ENCODE assay signal across 8 cellular contexts in genomic region chr16:10942352-10943297, GRCh38. TPM values are rescaled to one million over a fixed set of nuclear protein-coding genes. Genes with fewer than 3 reads are reported as not detected.
DNase-seq lines count a peak whose midpoint lies in the region; FAIRE-seq and TF ChIP-seq lines count a peak whose summit lies in the region.

TSS of gene DEXI (minus strand) at chr16:10942468. CDS start at chr16:10942005, 463 bp downstream.

- H2BK20ac ChIP-seq in H9 (ENCODE audit: low read depth, low read length, poor library complexity, severe bottlenecking), result no peak within 1 kb of the TSS

- H3K23me2 ChIP-seq in H9 (ENCODE audit: insufficient read length, low read depth, low read length, poor library complexity, severe bottlenecking), result peaks cover 11% of the 10 kb centered on the region

- no peak within 1 kb of the TSS for H3K23ac ChIP-seq in H9 (ENCODE audit: insufficient read length, low read depth, low read length)

- H3K4me3 ChIP-seq in MM.1S (ENCODE audit: low read length), result peak within 1 kb of the TSS; percentile 82

- H3K9me2 ChIP-seq in MM.1S (replicated peaks; ENCODE audit: insufficient read depth, low read length), result no peaks in the 10 kb centered on the region

- peaks cover 6% of the 10 kb centered on the region for H3K79me1 ChIP-seq in H9 (ENCODE audit: insufficient read depth, low read depth, low read length, poor library complexity, severe bottlenecking)

- no peak within 1 kb of the TSS for H4K5ac ChIP-seq in H9 (ENCODE audit: insufficient read length, low read depth, low read length)

- WGBS in H9 (ENCODE audit: extremely low coverage, insufficient read length, low lambda C conversion rate), result no CpG with 5 or more reads among the region's 60 CpGs

- H3K27me3 Mint-ChIP-seq in H9 (ENCODE audit: low read depth), result no peaks in the 10 kb centered on the region; the same call in 1 of the 2 replicates

- H3K9me3 ChIP-seq in H9 (ENCODE audit: control insufficient read depth, low read depth, low read length) (no peaks in the 10 kb centered on the region), MM.1S (replicated peaks; ENCODE audit: insufficient read depth, low read length) (no peaks in the 10 kb centered on the region)

- H4K91ac ChIP-seq in H9 (ENCODE audit: insufficient read length, low read depth, low read length), result no peak within 1 kb of the TSS

- H2AFZ ChIP-seq in H9 (ENCODE audit: low read length) (no peak within 1 kb of the TSS), MM.1S (ENCODE audit: low read length) (peak within 1 kb of the TSS; percentile 69)

- H3K27ac ChIP-seq in H9 (ENCODE audit: insufficient read length, low read depth, low read length) (no peak within 1 kb of the TSS), MM.1S (ENCODE audit: low read length) (no peak within 1 kb of the TSS)

- H3K4me1 ChIP-seq in H9 (ENCODE audit: insufficient read depth, low read length) (peaks cover 11% of the 10 kb centered on the region; the same call in 1 of the 2 replicates), MM.1S (ENCODE audit: low read length) (peaks cover 44% of the 10 kb centered on the region)

- no peaks in the 10 kb centered on the region for H3K27me3 ChIP-seq in H9 (ENCODE audit: insufficient read depth, low read length)
- H3K27me3 ChIP-seq in MM.1S (replicated peaks; ENCODE audit: insufficient read depth, low read length), result no peaks in the 10 kb centered on the region

- no peaks in the 10 kb centered on the region for H3K36me3 ChIP-seq in MM.1S (replicated peaks; ENCODE audit: insufficient read depth, low read length)

- H3K79me2 ChIP-seq in H9 (ENCODE audit: insufficient read depth, low read length) (no peaks in the 10 kb centered on the region; the same call in 1 of the 2 replicates), MM.1S (ENCODE audit: low read length) (peaks cover 66% of the 10 kb centered on the region)

- 0 out of 2 replicates have a peak, but pooled peaks cover 6% of the 10 kb centered on the region for H3F3A ChIP-seq in MM.1S (ENCODE audit: insufficient read depth, low read length)

- H3K4me2 ChIP-seq in H9 (ENCODE audit: insufficient read depth, insufficient read length, low read length), result peak within 1 kb of the TSS; percentile 65
- peak within 1 kb of the TSS; percentile 91 for H3K4me2 ChIP-seq in MM.1S (ENCODE audit: low read depth, low read length)

- peaks cover 51 to 61% of the 10 kb centered on the region in 2 experiments for H3K4me1 Mint-ChIP-seq in H9

- H2BK120ac ChIP-seq in H9 (ENCODE audit: low read depth, low read length, poor library complexity, severe bottlenecking), result no peak within 1 kb of the TSS

- H3K27ac Mint-ChIP-seq in H9, result peak within 1 kb of the TSS in 1 of 3 experiments; percentile 39; a peak in 1 of 7 replicates

- DNase-seq in G401 (ENCODE audit: low spot score), result peak; percentile 92
- peak; percentile 91 for DNase-seq in H9
- peak; percentile 95 for DNase-seq in MM.1S
- peak; percentile 88 for DNase-seq in SK-MEL-5 (ENCODE audit: low read depth, low spot score)
- peak; percentile 95 for DNase-seq in activated naive CD4-positive, alpha-beta T cell treated with Interleukin-2 at 50 U/mL for 16 hours
- peak; percentile 98 to 99 for DNase-seq in frontal cortex (ENCODE audit: low spot score in 2 of 2)
- DNase-seq in nucleus accumbens (lab: John Stamatoyannopoulos, UW), result peak; percentile 23 to 98 (median 92)
- DNase-seq in superior temporal gyrus (ENCODE audit: extremely low spot score), result peak; percentile 97

- H3K56ac ChIP-seq in H9 (ENCODE audit: insufficient read length, low read depth, low read length), result no peak within 1 kb of the TSS

- H3K18ac ChIP-seq in H9 (ENCODE audit: insufficient read length, low read depth, low read length), result no peak within 1 kb of the TSS

- no peaks in the 10 kb centered on the region for H3K9me3 Mint-ChIP-seq in H9

- no peak within 1 kb of the TSS for H3T11ph ChIP-seq in H9 (ENCODE audit: low read length)

- no peak within 1 kb of the TSS for H2BK5ac ChIP-seq in H9 (ENCODE audit: insufficient read length, low read length)

- H4K20me1 ChIP-seq in H9 (ENCODE audit: control insufficient read depth, insufficient read depth, insufficient read length), result no peaks in the 10 kb centered on the region
- H4K20me1 ChIP-seq in MM.1S (ENCODE audit: insufficient read depth, low read length), result peaks cover 6% of the 10 kb centered on the region; the same call in 1 of the 2 replicates

- H4K8ac ChIP-seq in H9 (replicated peaks; ENCODE audit: insufficient read length, low read depth, low read length), result no peak within 1 kb of the TSS

- H3K9ac ChIP-seq in H9 (ENCODE audit: extremely low read depth, insufficient read length, low read length), result peak within 1 kb of the TSS; percentile 29
- peak within 1 kb of the TSS; percentile 66 for H3K9ac ChIP-seq in MM.1S (ENCODE audit: low read length)

- H3K14ac ChIP-seq in H9 (ENCODE audit: insufficient read depth, low read length), result no peak within 1 kb of the TSS; the same call in 1 of the 2 replicates

- no peak for TF ChIP-seq CTCF in H9 (conservative IDR thresholded peaks at IDR 0.05)
- TF ChIP-seq CTCF in MM.1S (IDR thresholded peaks at IDR 0.05; ENCODE audit: low read length), result no peak

- peaks cover 8 to 19% (median 8%) of the 10 kb centered on the region in 3 experiments; a peak in 6 of 7 replicates for H3K36me3 Mint-ChIP-seq in H9 (ENCODE audit: insufficient read depth in 1 of 3, low read depth in 3 of 3)

- H2AK5ac ChIP-seq in H9 (ENCODE audit: insufficient read length, low read length), result no peak within 1 kb of the TSS

- FAIRE-seq in frontal cortex (lab: Jason Lieb, UNC), result no peak

- H2BK12ac ChIP-seq in H9 (ENCODE audit: insufficient read length, low read depth, low read length), result no peak within 1 kb of the TSS

- in situ Hi-C loops in G401 (cut with HindIII; ENCODE audit: low sequenced_read_pairs) (no loop called here), SK-MEL-5 (cut with HindIII; ENCODE audit: low pct_unique_long_range_greater_than_20kb, low sequenced_read_pairs) (loop anchor here (10.0 kb wide), 1 partner anchor 198 kb away; the partner anchor contains the start of gene NUBP1)

- no peak within 1 kb of the TSS for H3K4ac ChIP-seq in H9 (ENCODE audit: low read depth, low read length)

- H2BK15ac ChIP-seq in H9 (ENCODE audit: low read depth, low read length), result no peak within 1 kb of the TSS

- H3K4me3 Mint-ChIP-seq in H9, result peak within 1 kb of the TSS; percentile 87 to 95

RNA-seq across cellular contexts. Expression of gene DEXI, which starts in this region (rescaled TPM):
- total RNA-seq in G401 (2014; rRNA removed; shearing (Covaris generic)), result 90.6 and 91.9 TPM in 2 replicates
- total RNA-seq in H9 (2021) (27.5 and 28.3 TPM in 2 replicates), frontal cortex (8.2 TPM)
- 47.6 and 52.8 TPM in 2 replicates for total RNA-seq in SK-MEL-5 (2014; rRNA removed; shearing (Covaris generic))
- 52.8 and 60.6 TPM in 2 replicates for polyA plus RNA-seq in SK-MEL-5 (2015; cell fraction: cytosol; rRNA removed)
- polyA plus RNA-seq in SK-MEL-5 (2015; cell fraction: nucleus; rRNA removed), result 22.2 and 23.7 TPM in 2 replicates
